ENCODE assay signal across 21 cellular contexts in the genomic region with DNA sequence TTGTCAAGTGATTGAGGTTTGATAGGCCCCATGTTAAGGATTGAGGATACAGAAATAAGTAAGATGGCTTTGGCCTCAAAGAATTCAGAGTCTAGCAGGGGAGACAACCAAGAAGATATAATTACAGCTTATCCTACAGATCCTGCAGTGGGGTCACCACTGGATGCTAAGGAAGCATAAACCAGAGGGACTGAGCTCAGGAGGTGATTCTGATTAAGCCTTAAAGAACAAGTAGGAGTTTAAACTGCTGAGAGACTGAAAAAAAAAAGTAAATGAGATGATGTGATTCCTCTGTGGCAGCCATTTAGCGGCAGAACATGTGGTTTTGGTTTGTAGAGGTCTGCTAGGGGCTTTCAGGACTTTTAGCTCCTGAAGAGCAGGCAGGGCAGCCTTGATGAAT.
"Had no signal": no experiment of that assay in that cellular context is flagged by ENCODE, and none has a peak within 500 bp of the region (broad histone marks: within the 10 kb centered on the region; RNA-seq: fewer than 3 reads in every experiment).

No MANE protein-coding gene starts in this region.

- H3K27ac Mint-ChIP-seq: activated CD8-positive, alpha-beta T cell treated with anti-CD3 and anti-CD28 coated beads, Interleukin-2, amount 10 ng/mL, durations not matched to agents 7 days and 5 days; activated naive CD4-positive, alpha-beta T cell treated with anti-CD3 and anti-CD28 coated beads, Interleukin-2, amount 50 U/mL, for 24 hours; brain; T-helper 1 cell treated with Interleukin-12 subunit alpha and Interleukin-12 subunit beta and Interleukin-4 antibody, amounts not matched to agents 30 μg/mL and 1 μg/mL, for 36 hours; WTC11 had no signal

- H3K4me3 ChIP-seq: cardiac muscle cell, SK-N-MC had no signal

- H3K27me3 Mint-ChIP-seq: brain had no signal

- H3K36me3 Mint-ChIP-seq: activated naive CD4-positive, alpha-beta T cell treated with anti-CD3 and anti-CD28 coated beads, Interleukin-2, amount 50 U/mL, for 24 hours; brain; WTC11 had no signal

- ATAC-seq: activated CD8-positive, alpha-beta T cell treated with anti-CD3 and anti-CD28 coated beads, Interleukin-2, amount 10 ng/mL, durations not matched to agents 7 days and 5 days; WTC11 had no signal

- H3K27me3 ChIP-seq: cardiac muscle cell had no signal

- H3K4me3 Mint-ChIP-seq: activated CD8-positive, alpha-beta T cell treated with anti-CD3 and anti-CD28 coated beads, Interleukin-2, amount 10 ng/mL, durations not matched to agents 7 days and 5 days; activated naive CD4-positive, alpha-beta T cell treated with anti-CD3 and anti-CD28 coated beads, Interleukin-2, amount 50 U/mL, for 24 hours; brain; T-helper 1 cell treated with Interleukin-12 subunit alpha and Interleukin-12 subunit beta and Interleukin-4 antibody, amounts not matched to agents 30 μg/mL and 1 μg/mL, for 36 hours; WTC11 had no signal

- H3K27ac ChIP-seq: SK-N-MC had no signal

- DNase-seq: activated CD4-positive, alpha-beta T cell treated with anti-CD3 and anti-CD28 coated beads for 48 hours; activated CD4-positive, alpha-beta T cell treated with anti-CD3 and anti-CD28 coated beads, Interleukin-2, amount 50 U/mL, for 4 hours; activated CD4-positive, CD25-positive, alpha-beta regulatory T cell treated with anti-CD3 and anti-CD28 coated beads, Interleukin-2, amount 50 U/mL, for 72 hours; activated CD8-positive, alpha-beta memory T cell treated with anti-CD3 and anti-CD28 coated beads, Interleukin-2, amount 50 U/mL, for 48 hours; activated CD8-positive, alpha-beta T cell treated with anti-CD3 and anti-CD28 coated beads, Interleukin-2, amount 10 ng/mL, durations not matched to agents 7 days and 5 days; activated naive CD4-positive, alpha-beta T cell; activated T-cell treated with anti-CD3 and anti-CD28 coated beads, Interleukin-2, amount 50 U/mL, for 1 hour; amniotic stem cell; cerebellar nuclear complex; NCI-H1436 treated with DMSO at 0.1 percent for 48 hours; NCI-H1930; NCI-H345; NCI-H510A; NCI-H748 treated with DMSO at 0.1 percent for 48 hours; SW 1271 had no signal

- H3K4me1 Mint-ChIP-seq: activated naive CD4-positive, alpha-beta T cell treated with anti-CD3 and anti-CD28 coated beads, Interleukin-2, amount 50 U/mL, for 24 hours; WTC11 had no signal

- H3K36me3 ChIP-seq: cardiac muscle cell had no signal

- H3K9me3 Mint-ChIP-seq: activated naive CD4-positive, alpha-beta T cell treated with anti-CD3 and anti-CD28 coated beads, Interleukin-2, amount 50 U/mL, for 24 hours; brain; T-helper 1 cell treated with Interleukin-12 subunit alpha and Interleukin-12 subunit beta and Interleukin-4 antibody, amounts not matched to agents 30 μg/mL and 1 μg/mL, for 36 hours; WTC11 had no signal
